12 cellular contexts compared by ENCODE assay signal in the genomic region with DNA sequence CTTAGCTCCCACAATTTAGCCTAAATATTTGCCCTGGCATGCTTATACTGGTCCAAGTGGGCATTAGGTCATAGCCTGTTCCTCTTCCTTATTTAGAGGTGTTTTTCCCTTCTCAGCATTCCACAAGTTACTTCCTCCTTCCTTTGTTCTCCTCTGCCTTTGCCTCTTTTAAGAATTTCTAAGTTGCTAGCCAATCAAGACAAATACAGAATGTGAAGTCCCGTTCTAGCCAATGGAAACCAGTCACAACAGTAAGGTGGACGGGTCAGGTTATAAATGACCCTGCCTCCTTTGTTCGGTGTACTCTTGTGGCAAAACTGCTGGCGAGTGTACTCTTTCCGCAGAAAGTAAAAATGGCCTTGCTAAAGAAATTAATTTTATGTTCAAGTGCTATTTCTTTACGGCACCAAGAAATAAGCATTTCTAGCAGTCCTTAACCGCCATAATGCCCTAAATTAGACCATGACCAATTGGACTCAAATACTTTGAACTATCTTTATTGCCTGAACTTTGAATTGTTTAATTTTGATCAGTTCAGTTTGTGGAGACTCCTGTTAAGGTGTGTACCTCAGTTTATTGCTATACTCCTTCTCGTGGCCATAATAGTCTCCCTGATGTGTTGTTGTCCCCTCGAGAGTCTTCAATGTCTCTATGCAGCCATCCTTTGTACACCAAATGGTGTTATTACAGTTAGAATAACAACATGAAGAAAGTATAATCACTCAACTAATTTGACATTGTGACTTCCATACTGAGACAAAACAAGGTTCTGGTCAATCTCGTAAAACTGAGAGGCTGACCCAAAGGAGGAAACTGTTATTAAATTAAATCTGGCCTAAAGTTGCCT. TPM values are rescaled to one million over a fixed set of nuclear protein-coding genes. Genes with fewer than 3 reads are reported as not detected.
DNase-seq lines count a peak whose midpoint lies in the region; ATAC-seq, FAIRE-seq and TF ChIP-seq lines count a peak whose summit lies in the region.
"Had no signal": no experiment of that assay in that cellular context is flagged by ENCODE, and none has a peak within 500 bp of the region (broad histone marks: within the 10 kb centered on the region; RNA-seq: fewer than 3 reads in every experiment).

No MANE protein-coding gene starts in this region.

- no peak for TF ChIP-seq POLR2A in Peyer's patch (IDR thresholded peaks at IDR 0.05)

- DNase-seq in Peyer's patch, result no peak
- DNase-seq in foreskin keratinocyte, result peak; percentile 56 to 81
- peak; percentile 65 for DNase-seq in small intestine
- DNase-seq in activated CD8-positive, alpha-beta memory T cell treated with anti-CD3 and anti-CD28 coated beads for 24 hours, result no peak
- no peak for DNase-seq in trophoblast cell
- no peak for DNase-seq in NK-92 (lab: John Stamatoyannopoulos, UW; ENCODE audit: unreplicated experiment)
- DNase-seq: DMS79 treated with DMSO at 0.1 percent for 48 hours, KG1, naive B cell, NCI-H2171 treated with DMSO at 0.1 percent for 48 hours had no signal

- no peak overlapping the region for H3K23ac ChIP-seq in trophoblast cell (ENCODE audit: low read length)

- WGBS in small intestine, 3 donors, result 30 to 63% (median 47%) methylated on average over 10 of the region's 10 CpGs
- no CpG with 5 or more reads among the region's 10 CpGs for WGBS in trophoblast cell (ENCODE audit: extremely low coverage, insufficient coverage, insufficient read length)

- peak overlapping the region; percentile 98 for H3K4me3 ChIP-seq in DOHH2 (ENCODE audit: low read length)
- H3K4me3 ChIP-seq in Peyer's patch, result peak overlapping the region in 2 of 4 donors; percentile 72 to 90
- no peak overlapping the region for H3K4me3 ChIP-seq in small intestine (ENCODE audit: low read depth in 1 of 2, low read length in 2 of 2)
- H3K4me3 ChIP-seq in trophoblast cell (ENCODE audit: low read depth, low read length), result no peak overlapping the region

- H2AK5ac ChIP-seq in trophoblast cell (ENCODE audit: low read length), result no peak overlapping the region

- H2BK120ac ChIP-seq in trophoblast cell (ENCODE audit: insufficient read depth, low read length, poor library complexity), result no peak overlapping the region

- TF ChIP-seq CTCF in DOHH2 (IDR thresholded peaks at IDR 0.05; ENCODE audit: low read depth, low read length, poor library complexity, severe bottlenecking) (no peak), Peyer's patch (IDR thresholded peaks at IDR 0.05) (no peak), foreskin keratinocyte (conservative IDR thresholded peaks at IDR 0.05) (no peak)

- no peak for FAIRE-seq in small intestine (lab: Jason Lieb, UNC)
- FAIRE-seq: colon had no signal

- H3K36me3 ChIP-seq in DOHH2 (ENCODE audit: control insufficient read depth, low read length) (peaks cover 23% of the 10 kb centered on the region), Peyer's patch (no peaks in the 10 kb centered on the region), small intestine (ENCODE audit: control insufficient read depth in 2 of 2, insufficient read depth in 2 of 2, low read length in 2 of 2) (no peaks in the 10 kb centered on the region), trophoblast cell (ENCODE audit: control insufficient read depth in 1 of 2, insufficient read depth in 2 of 2, low read length in 2 of 2) (no peaks in the 10 kb centered on the region)

- no peak overlapping the region for H4K8ac ChIP-seq in trophoblast cell (ENCODE audit: low read depth, low read length)

- no peaks in the 10 kb centered on the region for H3K9me3 ChIP-seq in DOHH2 (ENCODE audit: control insufficient read depth, insufficient read depth, low read length)
- H3K9me3 ChIP-seq in Peyer's patch, result no peaks in the 10 kb centered on the region
- H3K9me3 ChIP-seq in small intestine (ENCODE audit: control insufficient read depth, low read depth), result no peaks in the 10 kb centered on the region
- no peaks in the 10 kb centered on the region for H3K9me3 ChIP-seq in trophoblast cell (ENCODE audit: insufficient read depth, low read depth, low read length)

- peaks cover 6% of the 10 kb centered on the region for H3K79me1 ChIP-seq in trophoblast cell (ENCODE audit: low read length)

- H3K9ac ChIP-seq in trophoblast cell (ENCODE audit: low read length), result no peak overlapping the region

- no peaks in the 10 kb centered on the region for H3K27me3 ChIP-seq in DOHH2 (ENCODE audit: control insufficient read depth, low read length)
- H3K27me3 ChIP-seq in Peyer's patch, result no peaks in the 10 kb centered on the region
- no peaks in the 10 kb centered on the region for H3K27me3 ChIP-seq in foreskin keratinocyte
- H3K27me3 ChIP-seq in small intestine (ENCODE audit: control insufficient read depth in 2 of 2, insufficient read depth in 2 of 2, low read length in 2 of 2), result no peaks in the 10 kb centered on the region
- no peaks in the 10 kb centered on the region for H3K27me3 ChIP-seq in trophoblast cell (ENCODE audit: insufficient read depth, low read length)

- peaks cover 16% of the 10 kb centered on the region for H4K20me1 ChIP-seq in DOHH2 (ENCODE audit: control insufficient read depth, insufficient read depth, low read depth, low read length)

- peak overlapping the region; percentile 91 for H3K4me2 ChIP-seq in DOHH2 (ENCODE audit: low read length)
- H3K4me2 ChIP-seq in trophoblast cell (ENCODE audit: low read length), result no peak overlapping the region

- H3K4ac ChIP-seq in trophoblast cell (ENCODE audit: low read depth, low read length), result no peak overlapping the region

- no peaks in the 10 kb centered on the region for H3F3A ChIP-seq in DOHH2 (ENCODE audit: control insufficient read depth, insufficient read depth)

- no peak overlapping the region for H3K27ac ChIP-seq in DOHH2 (ENCODE audit: low read depth, low read length)
- peak overlapping the region in 3 of 4 donors; percentile 84 to 90 (median 88) for H3K27ac ChIP-seq in Peyer's patch
- no peak overlapping the region for H3K27ac ChIP-seq in foreskin keratinocyte
- peak overlapping the region; percentile 70 to 73 for H3K27ac ChIP-seq in small intestine (ENCODE audit: low read depth in 1 of 2, low read length in 1 of 2)
- no peak overlapping the region for H3K27ac ChIP-seq in trophoblast cell (ENCODE audit: low read depth, low read length)

- no peaks in the 10 kb centered on the region for H3K9me2 ChIP-seq in DOHH2 (replicated peaks; ENCODE audit: control insufficient read depth, low read length)

- no peak for ATAC-seq in foreskin keratinocyte

- H4K91ac ChIP-seq in trophoblast cell (ENCODE audit: low read depth, low read length), result no peak overlapping the region

- H3K18ac ChIP-seq in trophoblast cell (ENCODE audit: low read length), result no peak overlapping the region

- no peak overlapping the region for H3K14ac ChIP-seq in trophoblast cell (ENCODE audit: low read length)

- no peak overlapping the region for H2BK12ac ChIP-seq in trophoblast cell (ENCODE audit: low read length)

- H3K79me2 ChIP-seq in DOHH2 (ENCODE audit: control insufficient read depth, low read length) (peaks cover 40% of the 10 kb centered on the region), trophoblast cell (ENCODE audit: control insufficient read depth, insufficient read depth, low read length, poor library complexity) (peaks cover 5% of the 10 kb centered on the region)

- H3K4me1 ChIP-seq in DOHH2 (ENCODE audit: control insufficient read depth, low read length), result peaks cover 36% of the 10 kb centered on the region
- H3K4me1 ChIP-seq in Peyer's patch, result peaks cover 0 to 41% (median 3%) of the 10 kb centered on the region in 4 donors
- peaks cover 29% of the 10 kb centered on the region for H3K4me1 ChIP-seq in foreskin keratinocyte
- peaks cover 5 to 10% of the 10 kb centered on the region in 2 donors for H3K4me1 ChIP-seq in small intestine (ENCODE audit: control insufficient read depth in 2 of 2, insufficient read depth in 1 of 2, low read depth in 1 of 2, low read length in 1 of 2)
- H3K4me1 ChIP-seq in trophoblast cell (ENCODE audit: control insufficient read depth in 1 of 2, insufficient read depth in 2 of 2, low read length in 2 of 2), result peaks cover 2 to 5% of the 10 kb centered on the region in 2 experiments

- H2AFZ ChIP-seq in trophoblast cell (ENCODE audit: insufficient read depth, low read length, poor library complexity), result no peak overlapping the region

- H4K12ac ChIP-seq in trophoblast cell (ENCODE audit: low read depth, low read length), result no peak overlapping the region

- H2BK5ac ChIP-seq in trophoblast cell (ENCODE audit: low read depth, low read length, poor library complexity), result no peak overlapping the region

RNA-seq across cellular contexts. Expression of a gene that starts 1.6 kb away (rescaled TPM):
- total RNA-seq in Peyer's patch (100 to 1,000 TPM; 110 to 173 (median 131) TPM), foreskin keratinocyte (35.8 and 44.0 TPM in 2 replicates)
- polyA plus RNA-seq in foreskin keratinocyte (39.9 and 55.6 TPM in 2 replicates), small intestine (100 to 1,000 TPM in 2 of 3 donors, 10 to 100 TPM in 1; 81.9 to 166 (median 113) TPM)
- 22.8 and 23.7 TPM in 2 replicates for polyA plus RNA-seq in trophoblast cell (2013)

RNA-seq across cellular contexts. Expression of a gene that starts 56.8 kb away (rescaled TPM):
- total RNA-seq in Peyer's patch (10 to 100 TPM in 2 of 4 donors, 1 to 10 TPM in 2; 4.9 to 14.9 (median 7.7) TPM), foreskin keratinocyte (3.3 and 3.6 TPM in 2 replicates)
- polyA plus RNA-seq in foreskin keratinocyte (1.2 and 1.5 TPM in 2 replicates), small intestine (1 to 10 TPM in 1 of 3 donors, under 1 TPM in 2; 0.45 to 3.0 (median 0.54) TPM)
- 0.49 and 0.56 TPM in 2 replicates for polyA plus RNA-seq in trophoblast cell (2013)

Comparison
In these comparisons a context has a peak if more than half of its experiments do, and no peak if none do; other contexts are left out.
1. H3K27ac ChIP-seq: peak in Peyer's patch (3 of 4) and small intestine (2 of 2); none in DOHH2 (single experiment), foreskin keratinocyte (single experiment) and trophoblast cell (single experiment).
2. DNase-seq: peak in foreskin keratinocyte (2 of 2) and small intestine (single experiment); none in Peyer's patch (0 of 3), activated CD8-positive, alpha-beta memory T cell treated with anti-CD3 and anti-CD28 coated beads for 24 hours (single experiment), trophoblast cell (0 of 2) and NK-92 (single experiment).